1 cellular context compared by ENCODE assay signal in the genomic region with DNA sequence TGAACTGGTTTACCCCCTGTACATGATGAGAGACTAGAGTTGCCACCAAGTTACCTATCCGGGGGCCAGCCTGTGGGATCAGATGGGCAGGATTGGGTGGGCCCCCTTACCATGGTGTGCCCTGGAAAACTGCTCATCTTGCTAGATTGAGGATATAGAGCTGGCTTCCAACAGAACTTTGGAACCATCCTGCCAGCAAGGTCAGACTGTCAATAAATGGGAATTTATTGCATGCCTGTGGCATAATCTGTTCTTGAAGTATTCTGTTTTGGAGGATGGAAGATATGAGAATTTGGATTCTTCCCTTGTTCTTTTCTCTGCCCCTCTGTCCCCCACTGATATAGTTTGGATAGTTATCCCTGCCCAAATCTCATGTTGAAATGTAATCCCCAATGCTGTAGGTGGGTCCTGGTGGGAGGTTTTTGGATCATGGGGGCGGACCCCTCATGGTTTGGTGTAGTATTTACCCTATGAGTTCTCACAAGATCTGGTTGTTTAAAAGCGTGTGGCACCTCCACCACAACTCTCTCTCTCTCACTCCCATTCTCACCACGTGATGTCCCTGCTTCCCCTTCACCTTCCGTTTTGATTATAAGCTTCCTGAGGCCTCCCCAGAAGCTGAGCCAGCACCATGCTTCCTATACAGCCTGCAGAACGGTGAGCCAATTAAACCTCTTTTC.
TF ChIP-seq lines count a peak whose summit lies in the region.

No MANE protein-coding gene starts in this region.

TF ChIP-seq in GM23338, 12 proteins besides CTCF, POLR2A, EP300 and RAD21:
- TF ChIP-seq, protein P1, sequence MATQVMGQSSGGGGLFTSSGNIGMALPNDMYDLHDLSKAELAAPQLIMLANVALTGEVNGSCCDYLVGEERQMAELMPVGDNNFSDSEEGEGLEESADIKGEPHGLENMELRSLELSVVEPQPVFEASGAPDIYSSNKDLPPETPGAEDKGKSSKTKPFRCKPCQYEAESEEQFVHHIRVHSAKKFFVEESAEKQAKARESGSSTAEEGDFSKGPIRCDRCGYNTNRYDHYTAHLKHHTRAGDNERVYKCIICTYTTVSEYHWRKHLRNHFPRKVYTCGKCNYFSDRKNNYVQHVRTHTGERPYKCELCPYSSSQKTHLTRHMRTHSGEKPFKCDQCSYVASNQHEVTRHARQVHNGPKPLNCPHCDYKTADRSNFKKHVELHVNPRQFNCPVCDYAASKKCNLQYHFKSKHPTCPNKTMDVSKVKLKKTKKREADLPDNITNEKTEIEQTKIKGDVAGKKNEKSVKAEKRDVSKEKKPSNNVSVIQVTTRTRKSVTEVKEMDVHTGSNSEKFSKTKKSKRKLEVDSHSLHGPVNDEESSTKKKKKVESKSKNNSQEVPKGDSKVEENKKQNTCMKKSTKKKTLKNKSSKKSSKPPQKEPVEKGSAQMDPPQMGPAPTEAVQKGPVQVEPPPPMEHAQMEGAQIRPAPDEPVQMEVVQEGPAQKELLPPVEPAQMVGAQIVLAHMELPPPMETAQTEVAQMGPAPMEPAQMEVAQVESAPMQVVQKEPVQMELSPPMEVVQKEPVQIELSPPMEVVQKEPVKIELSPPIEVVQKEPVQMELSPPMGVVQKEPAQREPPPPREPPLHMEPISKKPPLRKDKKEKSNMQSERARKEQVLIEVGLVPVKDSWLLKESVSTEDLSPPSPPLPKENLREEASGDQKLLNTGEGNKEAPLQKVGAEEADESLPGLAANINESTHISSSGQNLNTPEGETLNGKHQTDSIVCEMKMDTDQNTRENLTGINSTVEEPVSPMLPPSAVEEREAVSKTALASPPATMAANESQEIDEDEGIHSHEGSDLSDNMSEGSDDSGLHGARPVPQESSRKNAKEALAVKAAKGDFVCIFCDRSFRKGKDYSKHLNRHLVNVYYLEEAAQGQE (IDR thresholded peaks at IDR 0.05; ENCODE audit: unreplicated experiment), result no peak
- TF ChIP-seq STAT1 (IDR thresholded peaks at IDR 0.05; ENCODE audit: unreplicated experiment), result no peak
- TF ChIP-seq, protein P2, sequence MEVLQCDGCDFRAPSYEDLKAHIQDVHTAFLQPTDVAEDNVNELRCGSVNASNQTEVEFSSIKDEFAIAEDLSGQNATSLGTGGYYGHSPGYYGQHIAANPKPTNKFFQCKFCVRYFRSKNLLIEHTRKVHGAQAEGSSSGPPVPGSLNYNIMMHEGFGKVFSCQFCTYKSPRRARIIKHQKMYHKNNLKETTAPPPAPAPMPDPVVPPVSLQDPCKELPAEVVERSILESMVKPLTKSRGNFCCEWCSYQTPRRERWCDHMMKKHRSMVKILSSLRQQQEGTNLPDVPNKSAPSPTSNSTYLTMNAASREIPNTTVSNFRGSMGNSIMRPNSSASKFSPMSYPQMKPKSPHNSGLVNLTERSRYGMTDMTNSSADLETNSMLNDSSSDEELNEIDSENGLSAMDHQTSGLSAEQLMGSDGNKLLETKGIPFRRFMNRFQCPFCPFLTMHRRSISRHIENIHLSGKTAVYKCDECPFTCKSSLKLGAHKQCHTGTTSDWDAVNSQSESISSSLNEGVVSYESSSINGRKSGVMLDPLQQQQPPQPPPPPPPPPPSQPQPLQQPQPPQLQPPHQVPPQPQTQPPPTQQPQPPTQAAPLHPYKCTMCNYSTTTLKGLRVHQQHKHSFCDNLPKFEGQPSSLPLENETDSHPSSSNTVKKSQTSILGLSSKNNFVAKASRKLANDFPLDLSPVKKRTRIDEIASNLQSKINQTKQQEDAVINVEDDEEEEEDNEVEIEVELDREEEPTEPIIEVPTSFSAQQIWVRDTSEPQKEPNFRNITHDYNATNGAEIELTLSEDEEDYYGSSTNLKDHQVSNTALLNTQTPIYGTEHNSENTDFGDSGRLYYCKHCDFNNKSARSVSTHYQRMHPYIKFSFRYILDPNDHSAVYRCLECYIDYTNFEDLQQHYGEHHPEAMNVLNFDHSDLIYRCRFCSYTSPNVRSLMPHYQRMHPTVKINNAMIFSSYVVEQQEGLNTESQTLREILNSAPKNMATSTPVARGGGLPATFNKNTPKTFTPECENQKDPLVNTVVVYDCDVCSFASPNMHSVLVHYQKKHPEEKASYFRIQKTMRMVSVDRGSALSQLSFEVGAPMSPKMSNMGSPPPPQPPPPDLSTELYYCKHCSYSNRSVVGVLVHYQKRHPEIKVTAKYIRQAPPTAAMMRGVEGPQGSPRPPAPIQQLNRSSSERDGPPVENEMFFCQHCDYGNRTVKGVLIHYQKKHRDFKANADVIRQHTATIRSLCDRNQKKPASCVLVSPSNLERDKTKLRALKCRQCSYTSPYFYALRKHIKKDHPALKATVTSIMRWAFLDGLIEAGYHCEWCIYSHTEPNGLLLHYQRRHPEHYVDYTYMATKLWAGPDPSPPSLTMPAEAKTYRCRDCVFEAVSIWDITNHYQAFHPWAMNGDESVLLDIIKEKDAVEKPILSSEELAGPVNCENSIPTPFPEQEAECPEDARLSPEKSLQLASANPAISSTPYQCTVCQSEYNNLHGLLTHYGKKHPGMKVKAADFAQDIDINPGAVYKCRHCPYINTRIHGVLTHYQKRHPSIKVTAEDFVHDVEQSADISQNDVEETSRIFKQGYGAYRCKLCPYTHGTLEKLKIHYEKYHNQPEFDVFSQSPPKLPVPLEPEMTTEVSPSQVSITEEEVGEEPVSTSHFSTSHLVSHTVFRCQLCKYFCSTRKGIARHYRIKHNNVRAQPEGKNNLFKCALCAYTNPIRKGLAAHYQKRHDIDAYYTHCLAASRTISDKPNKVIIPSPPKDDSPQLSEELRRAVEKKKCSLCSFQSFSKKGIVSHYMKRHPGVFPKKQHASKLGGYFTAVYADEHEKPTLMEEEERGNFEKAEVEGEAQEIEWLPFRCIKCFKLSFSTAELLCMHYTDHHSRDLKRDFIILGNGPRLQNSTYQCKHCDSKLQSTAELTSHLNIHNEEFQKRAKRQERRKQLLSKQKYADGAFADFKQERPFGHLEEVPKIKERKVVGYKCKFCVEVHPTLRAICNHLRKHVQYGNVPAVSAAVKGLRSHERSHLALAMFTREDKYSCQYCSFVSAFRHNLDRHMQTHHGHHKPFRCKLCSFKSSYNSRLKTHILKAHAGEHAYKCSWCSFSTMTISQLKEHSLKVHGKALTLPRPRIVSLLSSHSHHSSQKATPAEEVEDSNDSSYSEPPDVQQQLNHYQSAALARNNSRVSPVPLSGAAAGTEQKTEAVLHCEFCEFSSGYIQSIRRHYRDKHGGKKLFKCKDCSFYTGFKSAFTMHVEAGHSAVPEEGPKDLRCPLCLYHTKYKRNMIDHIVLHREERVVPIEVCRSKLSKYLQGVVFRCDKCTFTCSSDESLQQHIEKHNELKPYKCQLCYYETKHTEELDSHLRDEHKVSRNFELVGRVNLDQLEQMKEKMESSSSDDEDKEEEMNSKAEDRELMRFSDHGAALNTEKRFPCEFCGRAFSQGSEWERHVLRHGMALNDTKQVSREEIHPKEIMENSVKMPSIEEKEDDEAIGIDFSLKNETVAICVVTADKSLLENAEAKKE (CRISPR knock-in tag; IDR thresholded peaks at IDR 0.05), result no peak
- TF ChIP-seq CREB1 (CRISPR knock-in tag; IDR thresholded peaks at IDR 0.05; ENCODE audit: low read depth), result no peak
- no peak for TF ChIP-seq POLR2AphosphoS5 (IDR thresholded peaks at IDR 0.05; ENCODE audit: low read depth)
- TF ChIP-seq ZNF331 (CRISPR knock-in tag; IDR thresholded peaks at IDR 0.05; ENCODE audit: low read depth), result no peak
- no peak for TF ChIP-seq EZH2phosphoT487 (IDR thresholded peaks at IDR 0.05; ENCODE audit: unreplicated experiment)
- TF ChIP-seq, protein P3, sequence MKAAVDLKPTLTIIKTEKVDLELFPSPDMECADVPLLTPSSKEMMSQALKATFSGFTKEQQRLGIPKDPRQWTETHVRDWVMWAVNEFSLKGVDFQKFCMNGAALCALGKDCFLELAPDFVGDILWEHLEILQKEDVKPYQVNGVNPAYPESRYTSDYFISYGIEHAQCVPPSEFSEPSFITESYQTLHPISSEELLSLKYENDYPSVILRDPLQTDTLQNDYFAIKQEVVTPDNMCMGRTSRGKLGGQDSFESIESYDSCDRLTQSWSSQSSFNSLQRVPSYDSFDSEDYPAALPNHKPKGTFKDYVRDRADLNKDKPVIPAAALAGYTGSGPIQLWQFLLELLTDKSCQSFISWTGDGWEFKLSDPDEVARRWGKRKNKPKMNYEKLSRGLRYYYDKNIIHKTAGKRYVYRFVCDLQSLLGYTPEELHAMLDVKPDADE (IDR thresholded peaks at IDR 0.05), result no peak
- TF ChIP-seq JUNB (IDR thresholded peaks at IDR 0.05; ENCODE audit: unreplicated experiment), result no peak
- no peak for TF ChIP-seq NANOG (IDR thresholded peaks at IDR 0.05; ENCODE audit: borderline replicate concordance)
- no peak for TF ChIP-seq ZNF114 (CRISPR knock-in tag; IDR thresholded peaks at IDR 0.05)
- no peak for TF ChIP-seq EZH2 (IDR thresholded peaks at IDR 0.05; ENCODE audit: low read depth, unreplicated experiment)
